In the genomic region with DNA sequence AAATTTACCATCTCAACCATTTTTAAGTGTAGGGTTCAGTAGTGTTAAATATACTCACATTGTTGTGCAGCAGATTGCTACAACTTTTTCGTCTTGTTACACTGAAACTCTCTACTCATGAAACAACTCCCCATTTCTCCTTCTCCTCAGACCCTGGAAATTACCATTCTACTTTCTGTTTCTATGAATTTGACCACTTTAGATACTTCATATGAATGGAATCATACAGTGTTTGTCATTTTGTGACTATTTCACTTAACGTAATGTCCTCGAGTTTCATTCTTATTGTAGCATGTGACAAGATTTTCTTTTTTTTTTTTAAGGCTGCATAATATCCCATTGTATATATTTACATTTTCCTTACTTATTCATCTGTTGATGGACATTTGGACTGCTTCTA, we compare ENCODE assay signal across 18 cellular contexts.
"Had no signal": no experiment of that assay in that cellular context is flagged by ENCODE, and none has a peak within 500 bp of the region (broad histone marks: within the 10 kb centered on the region; RNA-seq: fewer than 3 reads in every experiment).

No MANE protein-coding gene starts in this region.

- H3K4me3 ChIP-seq: cardiac muscle cell, lower lobe of right lung, stomach, thoracic aorta had no signal

- FAIRE-seq: colon, endothelial cell of umbilical vein had no signal

- H3K4me3 Mint-ChIP-seq: activated CD8-positive, alpha-beta T cell treated with anti-CD3 and anti-CD28 coated beads, Interleukin-2, amount 10 ng/mL, durations not matched to agents 7 days and 5 days; immature natural killer cell; mesothelial cell of epicardium; T-helper 17 cell had no signal

- H2AFZ ChIP-seq: parathyroid adenoma had no signal

- DNase-seq: activated CD4-positive, CD25-positive, alpha-beta regulatory T cell treated with anti-CD3 and anti-CD28 coated beads, Interleukin-2, amount 50 U/mL, for 72 hours; activated CD8-positive, alpha-beta memory T cell treated with anti-CD3 and anti-CD28 coated beads, Interleukin-2, amount 50 U/mL, for 48 hours; activated CD8-positive, alpha-beta T cell treated with anti-CD3 and anti-CD28 coated beads, Interleukin-2, amount 10 ng/mL, durations not matched to agents 7 days and 5 days; activated effector memory CD4-positive, alpha-beta T cell treated with anti-CD3 and anti-CD28 coated beads, Interleukin-2, amount 50 U/mL, for 16 hours; foreskin keratinocyte; immature natural killer cell; left cardiac atrium; lower lobe of right lung; stimulated activated CD4-positive, alpha-beta T cell treated with anti-CD3 and anti-CD28 coated beads, Interleukin-2, amount 100 ng/mL, for 48 hours; stimulated activated CD8-positive, alpha-beta memory T cell treated with anti-CD3 and anti-CD28 coated beads, Interleukin-4, amount 100 ng/mL, for 48 hours; stomach; T-helper 17 cell had no signal

- H3K36me3 Mint-ChIP-seq: immature natural killer cell, mesothelial cell of epicardium had no signal

- H3K27ac ChIP-seq: cardiac muscle cell, foreskin keratinocyte, lower lobe of right lung, parathyroid adenoma, stomach, thoracic aorta had no signal

- H3K36me3 ChIP-seq: cardiac muscle cell, lower lobe of right lung, stomach, thoracic aorta had no signal

- H3K27ac Mint-ChIP-seq: activated CD8-positive, alpha-beta T cell treated with anti-CD3 and anti-CD28 coated beads, Interleukin-2, amount 10 ng/mL, durations not matched to agents 7 days and 5 days; immature natural killer cell; mesothelial cell of epicardium; T-helper 17 cell had no signal

- H3K4me1 Mint-ChIP-seq: immature natural killer cell, mesothelial cell of epicardium had no signal

- H3K27me3 ChIP-seq: foreskin keratinocyte, stomach had no signal

- H3K27me3 Mint-ChIP-seq: T-helper 17 cell had no signal

- H3K4me1 ChIP-seq: foreskin keratinocyte, lower lobe of right lung, stomach had no signal

- ATAC-seq: activated CD8-positive, alpha-beta T cell treated with anti-CD3 and anti-CD28 coated beads, Interleukin-2, amount 10 ng/mL, durations not matched to agents 7 days and 5 days; foreskin keratinocyte; left cardiac atrium; lower lobe of right lung; T-helper 17 cell had no signal

- H3K9ac ChIP-seq: parathyroid adenoma had no signal
